Comparison of ENCODE assay signal across 20 cellular contexts in genomic region chr4:186698028-186698427, GRCh38. TPM values are rescaled to one million over a fixed set of nuclear protein-coding genes. Genes with fewer than 3 reads are reported as not detected.
A peak's percentile ranks its signal among the peaks of the same experiment; 100 is the strongest.
DNase-seq lines count a peak whose midpoint lies in the region; ATAC-seq and TF ChIP-seq lines count a peak whose summit lies in the region.
"Had no signal": no experiment of that assay in that cellular context is flagged by ENCODE, and none has a peak within 500 bp of the region (broad histone marks: within the 10 kb centered on the region; RNA-seq: fewer than 3 reads in every experiment).

No MANE protein-coding gene starts in this region.

- DNase-seq in Panc1 (ENCODE audit: low read depth, low spot score) (no peak), hepatocyte (ENCODE audit: low spot score) (peak; percentile 67), trophoblast cell (no peak)
- no peak for DNase-seq in activated naive CD4-positive, alpha-beta T cell (lab: John Stamatoyannopoulos, UW)
- no peak for DNase-seq in activated CD4-positive, alpha-beta T cell treated with anti-CD3 and anti-CD28 coated beads for 48 hours
- DNase-seq: BE2C; CD4-positive, alpha-beta memory T cell; DMS53; EL; HFFc6; KG1; NCI-H1105 treated with DMSO at 0.1 percent for 48 hours; NCI-H1694; NCI-H2081 treated with DMSO at 0.1 percent for 48 hours; NCI-H446 treated with DMSO at 0.1 percent for 48 hours; NK-92 treated with Interleukin-12 subunit alpha and Interleukin-12 subunit beta, amount 100 ng/mL, for 24 hours; SHP77 treated with DMSO at 0.1 percent for 48 hours had no signal

- H3K9me3 ChIP-seq in Panc1 (ENCODE audit: control insufficient read depth, insufficient read depth, low read depth, low read length) (no peaks in the 10 kb centered on the region), hepatocyte (ENCODE audit: low read depth) (no peaks in the 10 kb centered on the region), trophoblast cell (ENCODE audit: insufficient read depth, low read depth, low read length) (peaks cover 3% of the 10 kb centered on the region)
- H3K9me3 ChIP-seq: BE2C had no signal

- no peaks in the 10 kb centered on the region for H3K27me3 ChIP-seq in Panc1 (ENCODE audit: control insufficient read depth, insufficient read depth, low read length)
- no peaks in the 10 kb centered on the region for H3K27me3 ChIP-seq in hepatocyte
- H3K27me3 ChIP-seq in trophoblast cell (ENCODE audit: insufficient read depth, low read length): no peaks in the 10 kb centered on the region
- H3K27me3 ChIP-seq: BE2C had no signal

- H3K23ac ChIP-seq in trophoblast cell (ENCODE audit: low read length): no peak overlapping the region

- peak overlapping the region; percentile 33 for H3K4ac ChIP-seq in trophoblast cell (ENCODE audit: low read depth, low read length)

- H4K91ac ChIP-seq in trophoblast cell (ENCODE audit: low read depth, low read length): peak overlapping the region; percentile 31

- no peak overlapping the region for H2BK120ac ChIP-seq in trophoblast cell (ENCODE audit: insufficient read depth, low read length, poor library complexity)

- H4K8ac ChIP-seq in trophoblast cell (ENCODE audit: low read depth, low read length): peak overlapping the region; percentile 12

- H3K36me3 ChIP-seq in Panc1 (ENCODE audit: control insufficient read depth, insufficient read depth, low read length) (no peaks in the 10 kb centered on the region; the same call in 1 of the 2 replicates), hepatocyte (replicated peaks; ENCODE audit: insufficient read depth, low read depth) (no peaks in the 10 kb centered on the region), trophoblast cell (ENCODE audit: control insufficient read depth in 1 of 2, insufficient read depth in 2 of 2, low read length in 2 of 2) (peaks cover 2 to 8% of the 10 kb centered on the region in 2 experiments)
- H3K36me3 ChIP-seq: BE2C had no signal

- in situ Hi-C loops in Panc1 (cut with HindIII; ENCODE audit: low pct_unique_long_range_greater_than_20kb, low sequenced_read_pairs): no loop called here

- peak overlapping the region; percentile 30 for H3K4me2 ChIP-seq in hepatocyte
- H3K4me2 ChIP-seq in trophoblast cell (ENCODE audit: low read length): no peak overlapping the region

- intact Hi-C loops in Panc1 (cut with micrococcal nuclease; ENCODE audit: unreplicated experiment): no loop called here

- no peaks in the 10 kb centered on the region for H3K9me2 ChIP-seq in hepatocyte (replicated peaks; ENCODE audit: insufficient read depth)

- peak overlapping the region; percentile 27 for H2BK5ac ChIP-seq in trophoblast cell (ENCODE audit: low read depth, low read length, poor library complexity)

- BruUV-seq in Panc1 (replicated peaks; lab: Mats Ljungman, UMichigan): no TSS peak

- POLR2A ChIA-PET in Panc1 (lab: Charles Lee): no interaction called here

- H3K4me1 ChIP-seq in Panc1 (ENCODE audit: control insufficient read depth, insufficient read depth, low read length) (peaks cover 89% of the 10 kb centered on the region), hepatocyte (ENCODE audit: insufficient read depth) (peaks cover 18% of the 10 kb centered on the region), trophoblast cell (ENCODE audit: control insufficient read depth in 1 of 2, insufficient read depth in 2 of 2, low read length in 2 of 2) (peaks cover 22 to 33% of the 10 kb centered on the region in 2 experiments)
- H3K4me1 ChIP-seq: BE2C had no signal

- H3K79me2 ChIP-seq in hepatocyte (peaks cover 97% of the 10 kb centered on the region), trophoblast cell (ENCODE audit: control insufficient read depth, insufficient read depth, low read length, poor library complexity) (peaks cover 18% of the 10 kb centered on the region)

- H3K14ac ChIP-seq in trophoblast cell (ENCODE audit: low read length): peak overlapping the region; percentile 43

- no peak overlapping the region for H2AFZ ChIP-seq in hepatocyte
- no peak overlapping the region for H2AFZ ChIP-seq in trophoblast cell (ENCODE audit: insufficient read depth, low read length, poor library complexity)

- no peak overlapping the region for H2AK5ac ChIP-seq in trophoblast cell (ENCODE audit: low read length)

- TF ChIP-seq CTCF in C4-2B (conservative IDR thresholded peaks at IDR 0.05) (no peak), Panc1 (IDR thresholded peaks at IDR 0.05) (no peak), hepatocyte (IDR thresholded peaks at IDR 0.05; ENCODE audit: poor library complexity) (no peak)

- peak overlapping the region; percentile 66 for H2BK12ac ChIP-seq in trophoblast cell (ENCODE audit: low read length)

- peaks cover 21% of the 10 kb centered on the region for H3K79me1 ChIP-seq in trophoblast cell (ENCODE audit: low read length)

- peak overlapping the region; percentile 38 for H3K18ac ChIP-seq in trophoblast cell (ENCODE audit: low read length)

- no peak overlapping the region for H4K12ac ChIP-seq in trophoblast cell (ENCODE audit: low read depth, low read length)

- no peak overlapping the region for H3K9ac ChIP-seq in trophoblast cell (ENCODE audit: low read length)

- H3K4me3 ChIP-seq in Panc1 (ENCODE audit: low read depth in 2 of 2, low read length in 2 of 2) (no peak overlapping the region), hepatocyte (no peak overlapping the region), trophoblast cell (ENCODE audit: low read depth, low read length) (no peak overlapping the region)

- ATAC-seq in Panc1 (peak; percentile 43; the same call in 1 of the 2 replicates), GM19035 (IDR thresholded peaks at IDR 0.05; ENCODE audit: unreplicated experiment) (no peak), GM21360 (IDR thresholded peaks at IDR 0.05; ENCODE audit: unreplicated experiment) (no peak)

- CTCF ChIA-PET in Panc1 (lab: Charles Lee): no interaction called here

- 72% methylated on average over 12 of the region's 12 CpGs for WGBS in hepatocyte (ENCODE audit: low lambda C conversion rate, missing lambda C conversion rate)
- no CpG with 5 or more reads among the region's 12 CpGs for WGBS in trophoblast cell (ENCODE audit: extremely low coverage, insufficient coverage, insufficient read length)

- 0 out of 2 replicates have a peak overlapping the region, but pooled peaks have one; percentile 27 for H3K27ac ChIP-seq in C4-2B
- peak overlapping the region; percentile 98 for H3K27ac ChIP-seq in Panc1 (ENCODE audit: low read length)
- H3K27ac ChIP-seq in hepatocyte: peak overlapping the region; percentile 55
- H3K27ac ChIP-seq in trophoblast cell (ENCODE audit: low read depth, low read length): no peak overlapping the region

- H4K20me1 ChIP-seq in hepatocyte (ENCODE audit: insufficient read depth, poor library complexity, severe bottlenecking): peaks cover 43% of the 10 kb centered on the region

RNA-seq across cellular contexts. Expression of gene FAT1, which starts 25.6 kb away (rescaled TPM):
- total RNA-seq in Panc1 (2021; ENCODE audit: unreplicated experiment): 288 TPM
- 203 TPM for polyA plus RNA-seq in Panc1 (2012; ENCODE audit: insufficient read length)
- total RNA-seq in hepatocyte: 156 and 168 TPM in 2 replicates
- polyA plus RNA-seq in hepatocyte: 33.9 and 35.3 TPM in 2 replicates
- polyA plus RNA-seq in trophoblast cell (2013): 37.6 and 37.9 TPM in 2 replicates
- total RNA-seq: CD4-positive, alpha-beta memory T cell had no signal
- polyA plus RNA-seq: CD4-positive, alpha-beta memory T cell had no signal
